10 cellular contexts compared by ENCODE assay signal in genomic region chr6:110476046-110476849, GRCh38. TPM values are rescaled to one million over a fixed set of nuclear protein-coding genes. Genes with fewer than 3 reads are reported as not detected.
DNase-seq lines count a peak whose midpoint lies in the region; ATAC-seq, FAIRE-seq and TF ChIP-seq lines count a peak whose summit lies in the region.
"Had no signal": no experiment of that assay in that cellular context is flagged by ENCODE, and none has a peak within 500 bp of the region (broad histone marks: within the 10 kb centered on the region; RNA-seq: fewer than 3 reads in every experiment).

Gene SLC22A16, minus strand, starts transcription at chr6:110476613. Its CDS starts 39 bp downstream, at chr6:110476574.

- TF ChIP-seq CTCF in BJ (IDR thresholded peaks at IDR 0.05; ENCODE audit: insufficient read depth, low read depth, low read length) (no peak), NB4 (IDR thresholded peaks at IDR 0.05; ENCODE audit: low read depth, low read length) (no peak), H1 (IDR thresholded peaks at IDR 0.05; ENCODE audit: control extremely low read depth in 1 of 3, insufficient read depth in 1 of 3, low read depth in 1 of 3, low read length in 3 of 3) (no peak), natural killer cell (IDR thresholded peaks at IDR 0.05) (no peak)

- H3K27me3 ChIP-seq in BJ (ENCODE audit: control insufficient read depth, insufficient read depth, low read length) (peaks cover 20% of the 10 kb centered on the region), H1 (replicated peaks in 1 of 4; ENCODE audit: control insufficient read depth in 3 of 4, extremely low read depth in 1 of 4, insufficient read depth in 3 of 4, low read length in 3 of 4) (no peaks in the 10 kb centered on the region)

- peaks cover 7 to 12% of the 10 kb centered on the region in 2 donors for H3K4me1 Mint-ChIP-seq in natural killer cell

- H2BK20ac ChIP-seq in H1 (ENCODE audit: low read length), result no peak within 1 kb of the TSS

- H3K79me1 ChIP-seq in H1 (ENCODE audit: low read depth, low read length), result no peaks in the 10 kb centered on the region

- no peak within 1 kb of the TSS for H3K4ac ChIP-seq in H1 (replicated peaks; ENCODE audit: insufficient read length, low read depth, low read length)

- no peaks in the 10 kb centered on the region for H3K9me3 Mint-ChIP-seq in natural killer cell

- no peak within 1 kb of the TSS for H2AK5ac ChIP-seq in H1 (ENCODE audit: low read depth, low read length)

- no peaks in the 10 kb centered on the region for H3K79me2 ChIP-seq in H1 (ENCODE audit: control insufficient read depth in 1 of 2, insufficient read depth in 2 of 2, low read length in 2 of 2)

- TF ChIP-seq RAD21 in H1 (IDR thresholded peaks at IDR 0.05 in 1 of 2, conservative IDR thresholded peaks at IDR 0.05 in 1 of 2; ENCODE audit: low read depth in 2 of 2, low read length in 2 of 2), result no peak

- H2BK5ac ChIP-seq in H1 (ENCODE audit: low read depth, low read length), result no peak within 1 kb of the TSS

- H3K27me3 Mint-ChIP-seq in natural killer cell (ENCODE audit: low read depth in 2 of 2), result peaks cover 36 to 54% of the 10 kb centered on the region in 2 donors

- H3K23ac ChIP-seq in H1 (ENCODE audit: insufficient read length), result no peak within 1 kb of the TSS

- POLR2A ChIA-PET in BJ (lab: Charles Lee), result interaction anchor here (0.7 kb wide), 1 partner anchor 693 kb away, joined by 7 read pairs; no protein-coding TSS in a partner anchor
- POLR2A ChIA-PET in H1 (lab: Charles Lee; ENCODE audit: partially characterized antibody), result no interaction called here

- TF ChIP-seq POLR2A in NB4 (IDR thresholded peaks at IDR 0.05; ENCODE audit: extremely low read depth, insufficient read length), result no peak
- no peak for TF ChIP-seq POLR2A in H1 (IDR thresholded peaks at IDR 0.05; ENCODE audit: control extremely low read depth in 1 of 2, low read depth in 2 of 2, low read length in 2 of 2)

- no peak within 1 kb of the TSS for H4K5ac ChIP-seq in H1 (ENCODE audit: insufficient read length, low read depth, low read length)

- H4K91ac ChIP-seq in H1 (replicated peaks; ENCODE audit: insufficient read length, low read length), result no peak within 1 kb of the TSS

- H3K4me2 ChIP-seq in H1 (ENCODE audit: insufficient read depth in 1 of 2, low read depth in 2 of 2, low read length in 2 of 2), result no peak within 1 kb of the TSS

- DNase-seq in BJ (ENCODE audit: low read depth) (no peak), NB4 (ENCODE audit: low read depth) (peak; percentile 87), H1 (ENCODE audit: low read depth in 1 of 2, low spot score in 2 of 2) (peak in 1 of 2 experiments; percentile 20), natural killer cell (no peak)
- DNase-seq in activated CD4-positive, alpha-beta T cell treated with anti-CD3 and anti-CD28 coated beads, Interleukin-2, amount 50 U/mL, for 4 hours, result no peak
- DNase-seq: activated CD8-positive, alpha-beta memory T cell treated with anti-CD3 and anti-CD28 coated beads, Interleukin-2, amount 50 U/mL, for 4 hours had no signal

- TF ChIP-seq EP300 in H1 (IDR thresholded peaks at IDR 0.05; ENCODE audit: borderline replicate concordance in 1 of 2, low read depth in 2 of 2, low read length in 2 of 2), result no peak

- no peak within 1 kb of the TSS for H3K27ac ChIP-seq in H1 (ENCODE audit: low read depth, low read length)

- H3K9ac ChIP-seq in H1 (replicated peaks in 1 of 4; ENCODE audit: extremely low read depth in 1 of 4, low read depth in 3 of 4, low read length in 3 of 4), result no peak within 1 kb of the TSS

- H2BK120ac ChIP-seq in H1 (replicated peaks; ENCODE audit: low read depth, low read length), result no peak within 1 kb of the TSS

- peak in 1 of 3 donors; percentile 48 for ATAC-seq in natural killer cell
- ATAC-seq in HG03139 (IDR thresholded peaks at IDR 0.05; ENCODE audit: unreplicated experiment), result no peak
- ATAC-seq in GM18519 (IDR thresholded peaks at IDR 0.05; ENCODE audit: low FRiP score, unreplicated experiment), result no peak
- no peak for ATAC-seq in GM18909 (IDR thresholded peaks at IDR 0.05; ENCODE audit: poor library complexity, unreplicated experiment)

- H3K14ac ChIP-seq in H1 (ENCODE audit: insufficient read length), result no peak within 1 kb of the TSS

- no peak within 1 kb of the TSS for H3K56ac ChIP-seq in H1 (replicated peaks; ENCODE audit: insufficient read length, low read depth, low read length)

- CTCF ChIA-PET in BJ (lab: Yijun Ruan, JAX) (interaction anchor here (1.1 kb wide), 1 partner anchor 18 kb away, joined by 3 read pairs; no protein-coding TSS in a partner anchor), H1 (lab: Charles Lee; ENCODE audit: partially characterized antibody) (no interaction called here)

- no peaks in the 10 kb centered on the region for H3K36me3 ChIP-seq in BJ (ENCODE audit: control insufficient read depth, insufficient read depth, low read length)
- H3K36me3 ChIP-seq in H1 (ENCODE audit: control insufficient read depth in 2 of 4, insufficient read depth in 4 of 4, low read length in 3 of 4), result no peaks in the 10 kb centered on the region

- 96% methylated on average over 36 of the region's 85 CpGs; no CpG with 5 or more reads in 1 of the 2 experiments for WGBS in H1 (ENCODE audit: extremely low coverage in 1 of 2, insufficient coverage in 1 of 2, insufficient read length in 1 of 2, insufficient replicate concordance in 2 of 2, low coverage in 1 of 2, low lambda C conversion rate in 2 of 2, missing lambda C conversion rate in 1 of 2), 2 experiments

- FAIRE-seq in H1 (lab: Jason Lieb, UNC), result no peak

- no peak within 1 kb of the TSS for H2BK12ac ChIP-seq in H1 (ENCODE audit: low read depth, low read length)

- no peaks in the 10 kb centered on the region for H4K20me1 ChIP-seq in H1 (replicated peaks in 1 of 2; ENCODE audit: control insufficient read depth in 1 of 2, insufficient read depth in 2 of 2, low read length in 2 of 2)

- no peaks in the 10 kb centered on the region for H3K4me1 ChIP-seq in H1 (replicated peaks in 1 of 4; ENCODE audit: control insufficient read depth in 3 of 4, insufficient read depth in 4 of 4, low read length in 3 of 4)

- H3K27ac Mint-ChIP-seq in natural killer cell, result no peak within 1 kb of the TSS

- H3K4me3 Mint-ChIP-seq in natural killer cell, result peak within 1 kb of the TSS; percentile 55

- H2AFZ ChIP-seq in H1 (ENCODE audit: low read length), result 0 out of 2 replicates have a peak within 1 kb of the TSS, but pooled peaks have one; percentile 5

- H3K4me3 ChIP-seq in BJ (ENCODE audit: low read depth, low read length) (peak within 1 kb of the TSS; percentile 33), NB4 (ENCODE audit: low read depth, low read length) (peak within 1 kb of the TSS; percentile 86), H1 (ENCODE audit: extremely low read depth in 1 of 4, insufficient read depth in 2 of 4, low read depth in 3 of 4, low read length in 4 of 4) (no peak within 1 kb of the TSS)

- intact Hi-C loops in natural killer cell (cut with micrococcal nuclease), result no loop called here

- no peaks in the 10 kb centered on the region for H3K36me3 Mint-ChIP-seq in natural killer cell

- H4K8ac ChIP-seq in H1 (ENCODE audit: extremely low read depth, insufficient read depth, low read length), result no peak within 1 kb of the TSS

- H2BK15ac ChIP-seq in H1 (ENCODE audit: low read length), result no peak within 1 kb of the TSS

- no peak within 1 kb of the TSS for H3K18ac ChIP-seq in H1 (ENCODE audit: extremely low read depth, low read length)

- H3K23me2 ChIP-seq in H1 (ENCODE audit: low read depth, low read length), result no peaks in the 10 kb centered on the region; the same call in 1 of the 2 replicates

- H3K9me3 ChIP-seq in H1 (ENCODE audit: insufficient read depth in 2 of 2, low read depth in 1 of 2, low read length in 1 of 2), result peaks cover 3 to 6% of the 10 kb centered on the region in 2 experiments; a peak in 1 of 4 replicates

TF ChIP-seq in H1, 55 proteins besides CTCF, POLR2A, EP300 and RAD21:
- TF ChIP-seq KDM1A (IDR thresholded peaks at IDR 0.05; ENCODE audit: borderline replicate concordance, low read length), result no peak
- no peak for TF ChIP-seq EZH2 (IDR thresholded peaks at IDR 0.05; ENCODE audit: low read depth, low read length, severe bottlenecking)
- TF ChIP-seq TCF12 (IDR thresholded peaks at IDR 0.05; ENCODE audit: low read depth, low read length), result no peak
- TF ChIP-seq SP2 (IDR thresholded peaks at IDR 0.05; ENCODE audit: low read length), result no peak
- TF ChIP-seq RFX5 (IDR thresholded peaks at IDR 0.05; ENCODE audit: borderline replicate concordance, low read depth, low read length), result no peak
- TF ChIP-seq SRF (IDR thresholded peaks at IDR 0.05; ENCODE audit: low read depth, low read length), result no peak
- TF ChIP-seq CTBP2 (IDR thresholded peaks at IDR 0.05; ENCODE audit: borderline replicate concordance, insufficient read depth, insufficient read length, low read length), result no peak
- no peak for TF ChIP-seq SP4 (IDR thresholded peaks at IDR 0.05; ENCODE audit: low read length)
- TF ChIP-seq TBP (IDR thresholded peaks at IDR 0.05; ENCODE audit: low read depth, low read length), result no peak
TF ChIP-seq in H1: peak in this region for 0.

RNA-seq across cellular contexts. Expression of gene SLC22A16, which starts in this region (rescaled TPM):
- not detected in 2 replicates for polyA plus RNA-seq in BJ (2011; rRNA removed)
- polyA minus RNA-seq in BJ (2011; rRNA and poly(A)+ RNA removed), result not detected in 2 replicates
- not detected in 2 replicates for total RNA-seq in H1 (2021; fragmentation: NEBNext Ultra II Directional; extraction: Animal tissue kit (Norgen Biotek cat#: 25700))
- polyA plus RNA-seq in H1 (2011; rRNA removed), result not detected in 2 replicates
- not detected for polyA plus RNA-seq in H1 (2011; cell fraction: cytosol; rRNA removed)
- not detected for polyA plus RNA-seq in H1 (2011; cell fraction: nucleus; rRNA removed)
- polyA plus RNA-seq in H1 (2012, experiment 1 of 2), result not detected in 4 replicates
- not detected for polyA plus RNA-seq in H1 (2012, experiment 2 of 2)
- polyA plus RNA-seq in H1 (2013, experiment 1 of 2), result not detected
- polyA plus RNA-seq in H1 (2013, experiment 2 of 2), result not detected
- not detected in 2 replicates for polyA minus RNA-seq in H1 (2011; rRNA and poly(A)+ RNA removed)
- not detected for polyA minus RNA-seq in H1 (2011; cell fraction: cytosol; rRNA and poly(A)+ RNA removed)
- polyA minus RNA-seq in H1 (2011; cell fraction: nucleus; rRNA and poly(A)+ RNA removed), result not detected
- total RNA-seq in natural killer cell, result not detected
- total RNA-seq: HT1080 had no signal

Comparison
In these comparisons a context has a peak if more than half of its experiments do, and no peak if none do; other contexts are left out.
1. H3K4me3 ChIP-seq: peak in BJ (single experiment) and NB4 (single experiment); none in H1 (0 of 4).